6 cellular contexts compared by ENCODE assay signal in the genomic region with DNA sequence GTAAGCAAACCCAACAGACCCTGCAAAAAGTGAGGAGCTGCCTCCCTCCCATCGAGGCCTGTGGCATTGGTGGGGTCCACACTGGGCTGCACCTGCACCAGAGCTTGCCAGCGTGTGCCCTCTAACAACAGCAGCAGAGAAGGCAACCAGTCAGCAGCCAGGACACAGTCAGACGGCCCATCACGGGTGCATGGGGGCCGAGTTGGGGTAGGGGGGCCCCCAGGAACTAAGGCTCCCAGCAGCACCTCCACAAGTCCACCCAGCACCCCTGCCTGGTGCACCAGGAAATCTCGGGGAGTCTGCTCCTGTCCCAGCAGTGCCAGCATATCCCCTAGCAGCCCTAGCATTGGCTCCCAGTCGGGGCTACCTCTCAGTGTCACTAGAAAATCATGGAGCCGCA. TPM values are rescaled to one million over a fixed set of nuclear protein-coding genes. Genes with fewer than 3 reads are reported as not detected.
"Had no signal": no experiment of that assay in that cellular context is flagged by ENCODE, and none has a peak within 500 bp of the region (broad histone marks: within the 10 kb centered on the region; RNA-seq: fewer than 3 reads in every experiment).

No MANE protein-coding gene starts in this region.

RNA-seq across cellular contexts. Expression of a gene that starts 0.8 kb away (rescaled TPM):
- total RNA-seq: Right ventricle myocardium inferior, Right ventricle myocardium superior, RPMI7951, SJSA1 had no signal

RNA-seq across cellular contexts. Expression of a gene that starts 23.9 kb away (rescaled TPM):
- total RNA-seq: PC-9, RPMI7951, SJCRH30, SJSA1 had no signal
